Comparison of ENCODE assay signal across 3 cellular contexts in genomic region chr16:950733-951573, GRCh38. TPM values are rescaled to one million over a fixed set of nuclear protein-coding genes. Genes with fewer than 3 reads are reported as not detected.
"Had no signal": no experiment of that assay in that cellular context is flagged by ENCODE, and none has a peak within 500 bp of the region (broad histone marks: within the 10 kb centered on the region; RNA-seq: fewer than 3 reads in every experiment).

No MANE protein-coding gene starts in this region.

RNA-seq across cellular contexts. Expression of gene SOX8, which starts 30.6 kb away (rescaled TPM):
- total RNA-seq: M059J, PC-9, RPMI7951 had no signal
